31 cellular contexts compared by ENCODE assay signal in the genomic region with DNA sequence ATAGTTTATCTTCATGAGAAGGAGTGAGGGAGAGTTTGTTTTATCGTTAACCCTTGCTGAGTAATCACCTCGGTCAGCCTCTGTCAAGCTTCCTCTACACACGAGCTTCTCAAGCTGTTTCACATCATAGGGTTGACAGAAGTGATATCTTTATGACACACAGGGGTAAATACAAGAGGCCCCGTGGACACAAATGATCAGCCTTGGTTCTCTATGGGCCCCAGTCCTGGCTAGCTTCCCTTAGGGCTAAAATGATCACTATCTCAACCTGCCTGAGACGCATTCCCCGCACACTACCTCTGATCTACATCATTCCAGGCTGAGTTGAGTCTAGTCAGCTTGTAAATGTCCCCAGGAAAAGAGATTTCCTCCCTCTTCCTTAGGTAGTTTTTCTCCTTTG. TPM values are rescaled to one million over a fixed set of nuclear protein-coding genes. Genes with fewer than 3 reads are reported as not detected.
DNase-seq lines count a peak whose midpoint lies in the region; ATAC-seq, FAIRE-seq and TF ChIP-seq lines count a peak whose summit lies in the region.
"Had no signal": no experiment of that assay in that cellular context is flagged by ENCODE, and none has a peak within 500 bp of the region (broad histone marks: within the 10 kb centered on the region; RNA-seq: fewer than 3 reads in every experiment).

No MANE protein-coding gene starts in this region.

- no peak for TF ChIP-seq RAD21 in GM12878 (IDR thresholded peaks at IDR 0.05; ENCODE audit: insufficient read depth, low read depth, low read length)

- no peak for FAIRE-seq in GM12878 (lab: Jason Lieb, UNC)
- FAIRE-seq: GM12891 had no signal

- TF ChIP-seq POLR2A in GM12878 (IDR thresholded peaks at IDR 0.05; ENCODE audit: low read depth, low read length) = no peak

- H2AFZ ChIP-seq in GM12878 (ENCODE audit: control insufficient read depth, low read depth, low read length) = no peak overlapping the region
- H2AFZ ChIP-seq: GM23248 had no signal

- ATAC-seq in GM12878 = peak; percentile 57
- ATAC-seq: foreskin keratinocyte; stimulated activated memory B cell treated with anti-CD40 and anti-IgM and Interleukin-4, amounts not matched to agents 10 μg/mL and 1 μg/mL and 100 μg/mL, for 72 hours; T-helper 17 cell had no signal

- H3K27ac ChIP-seq in GM12878 (ENCODE audit: control insufficient read depth, insufficient read depth) = no peak overlapping the region
- H3K27ac ChIP-seq in mesodermal cell (ENCODE audit: low read depth, low read length, severe bottlenecking) = peak overlapping the region; percentile 51
- H3K27ac ChIP-seq: 22Rv1, foreskin keratinocyte, GM23248, right lobe of liver, SK-N-MC had no signal

- H3K4me2 ChIP-seq in GM12878 (ENCODE audit: control insufficient read depth, insufficient read depth) = no peak overlapping the region

- no peak for TF ChIP-seq EP300 in GM12878 (IDR thresholded peaks at IDR 0.05; ENCODE audit: borderline replicate concordance in 1 of 2, control insufficient read depth in 1 of 2, low read depth in 2 of 2, low read length in 2 of 2)

- H3K4me3 ChIP-seq in GM12878 (no peak overlapping the region), mesodermal cell (ENCODE audit: extremely low read depth, insufficient read depth, low read length, poor library complexity, severe bottlenecking) (no peak overlapping the region)
- H3K4me3 ChIP-seq: GM23248, right lobe of liver, SK-N-MC had no signal

- H3K9ac ChIP-seq in GM12878 (ENCODE audit: control insufficient read depth, insufficient read depth, low read length) = no peak overlapping the region
- H3K9ac ChIP-seq: GM23248 had no signal

- H3K79me2 ChIP-seq in GM12878 (ENCODE audit: control insufficient read depth, insufficient read depth, low read length) = no peaks in the 10 kb centered on the region

- POLR2A ChIA-PET in GM12878 (lab: Charles Lee) = no interaction called here

- H3K4me1 ChIP-seq in GM12878 (ENCODE audit: control insufficient read depth, insufficient read depth, low read length) = no peaks in the 10 kb centered on the region
- H3K4me1 ChIP-seq in mesodermal cell (ENCODE audit: control insufficient read depth, insufficient read depth, low read length, poor library complexity, severe bottlenecking) = no peaks in the 10 kb centered on the region
- H3K4me1 ChIP-seq: foreskin keratinocyte, right lobe of liver had no signal

- H3K36me3 ChIP-seq in GM12878 (ENCODE audit: control insufficient read depth in 2 of 2, insufficient read depth in 2 of 2, low read length in 1 of 2) = no peaks in the 10 kb centered on the region
- H3K36me3 ChIP-seq in mesodermal cell (ENCODE audit: control insufficient read depth, insufficient read depth, low read length) = no peaks in the 10 kb centered on the region
- H3K36me3 ChIP-seq: right lobe of liver had no signal

- no TSS peak for BruUV-seq in GM12878 (replicated peaks; lab: Mats Ljungman, UMichigan)

- CTCF ChIA-PET in GM12878 (lab: Yijun Ruan, JAX) = interaction anchor here (0.6 to 1.1 kb wide), 2 partner anchors 77 to 541 kb away, joined by 4 to 5 read pairs; no protein-coding TSS in a partner anchor

- SMC1A ChIA-PET in GM12878 (lab: Charles Lee; ENCODE audit: uncharacterized antibody, unreplicated experiment) = interaction anchor here (1.0 to 2.3 kb wide), 3 partner anchors 10 to 63 kb away, joined by 3 to 7 read pairs (median 3); no protein-coding TSS in a partner anchor

- H3K9me3 ChIP-seq in GM12878 (replicated peaks; ENCODE audit: control insufficient read depth, insufficient read depth, low read length) (no peaks in the 10 kb centered on the region), mesodermal cell (ENCODE audit: control insufficient read depth, low read length) (peaks cover 17% of the 10 kb centered on the region)

- in situ Hi-C loops in GM12878 (cut with MboI) = no loop called here

- intact Hi-C loops in GM12878 (cut with micrococcal nuclease; ENCODE audit: unreplicated experiment) = no loop called here
- intact Hi-C loops in cardiac septum (cut with DNase I) = no loop called here

- RAD21 ChIA-PET in GM12878 (lab: Charles Lee; ENCODE audit: unreplicated experiment) = interaction anchor here (1.4 kb wide), 1 partner anchor 9 kb away, joined by 3 read pairs; no protein-coding TSS in a partner anchor

- no peak for TF ChIP-seq CTCF in GM12878 (IDR thresholded peaks at IDR 0.05 in 2 of 3, conservative IDR thresholded peaks at IDR 0.05 in 1 of 3; ENCODE audit: control insufficient read depth in 2 of 3, extremely low read depth in 1 of 3, insufficient read depth in 1 of 3, low read depth in 3 of 3, low read length in 3 of 3)

- 27% methylated on average over 6 of the region's 6 CpGs for WGBS in GM12878 (ENCODE audit: insufficient coverage, insufficient replicate concordance, low lambda C conversion rate, missing lambda C conversion rate)
- 100% methylated on average over 3 of the region's 6 CpGs for WGBS in mesodermal cell (ENCODE audit: insufficient coverage in 2 of 2), 2 experiments

- H3K27me3 ChIP-seq in GM12878 (replicated peaks in 1 of 2; ENCODE audit: control insufficient read depth in 2 of 2, insufficient read depth in 2 of 2, low read length in 1 of 2) = no peaks in the 10 kb centered on the region
- H3K27me3 ChIP-seq: right lobe of liver had no signal

- DNase-seq in NOMO-1 treated with DMSO at 0.1 percent for 48 hours (lab: John Stamatoyannopoulos, UW; ENCODE audit: unreplicated experiment) (peak; percentile 50), NOMO-1 treated with dmso at 0.1 percent for 144 hours (lab: John Stamatoyannopoulos, UW; ENCODE audit: unreplicated experiment) (no peak), GM12878 (ENCODE audit: low read depth, low spot score) (no peak), cardiac septum (ENCODE audit: low spot score) (no peak), activated gamma-delta T cell treated with Interleukin-2 at 50 U/mL for 16 hours (no peak), dermis blood vessel endothelial cell (no peak)
- no peak for DNase-seq in activated CD8-positive, alpha-beta memory T cell treated with anti-CD3 and anti-CD28 coated beads for 24 hours
- DNase-seq: activated CD4-positive, alpha-beta memory T cell treated with anti-CD3 and anti-CD28 coated beads for 36 hours; activated CD4-positive, CD25-positive, alpha-beta regulatory T cell treated with anti-CD3 and anti-CD28 coated beads, Interleukin-2, amount 50 U/mL, for 72 hours; activated CD8-positive, alpha-beta memory T cell treated with anti-CD3 and anti-CD28 coated beads, Interleukin-2, amount 50 U/mL, for 48 hours; activated naive CD4-positive, alpha-beta T cell treated with anti-CD3 and anti-CD28 coated beads, Interleukin-2, amount 50 U/mL, for 16 hours; amygdala; CD4-positive, alpha-beta memory T cell; effector CD8-positive, alpha-beta T cell; foreskin keratinocyte; GM23248; hypothalamus; Kasumi-1; NCI-H1105 treated with DMSO at 0.1 percent for 48 hours; NCI-H2029; NCI-H2227 treated with DMSO at 0.1 percent for 48 hours; NCI-H69; right lobe of liver; stimulated activated CD4-positive, alpha-beta T cell treated with anti-CD3 and anti-CD28 coated beads, Interleukin-4, amount 100 ng/mL, for 4 hours; substantia nigra; T-helper 17 cell had no signal

- H4K20me1 ChIP-seq in GM12878 (ENCODE audit: control insufficient read depth, insufficient read depth) = no peaks in the 10 kb centered on the region

TF ChIP-seq in GM12878, 131 proteins besides CTCF, POLR2A, EP300 and RAD21:
- no peak for TF ChIP-seq CREB1 (IDR thresholded peaks at IDR 0.05; ENCODE audit: low read depth)
- no peak for TF ChIP-seq NBN (IDR thresholded peaks at IDR 0.05)
- TF ChIP-seq FOXM1 (IDR thresholded peaks at IDR 0.05; ENCODE audit: low read depth, low read length) = no peak
- TF ChIP-seq ZNF24 (IDR thresholded peaks at IDR 0.05) = no peak
- no peak for TF ChIP-seq EGR1 (IDR thresholded peaks at IDR 0.05; ENCODE audit: borderline replicate concordance in 1 of 2, low read depth in 2 of 2, low read length in 2 of 2)
- TF ChIP-seq, protein P1, sequence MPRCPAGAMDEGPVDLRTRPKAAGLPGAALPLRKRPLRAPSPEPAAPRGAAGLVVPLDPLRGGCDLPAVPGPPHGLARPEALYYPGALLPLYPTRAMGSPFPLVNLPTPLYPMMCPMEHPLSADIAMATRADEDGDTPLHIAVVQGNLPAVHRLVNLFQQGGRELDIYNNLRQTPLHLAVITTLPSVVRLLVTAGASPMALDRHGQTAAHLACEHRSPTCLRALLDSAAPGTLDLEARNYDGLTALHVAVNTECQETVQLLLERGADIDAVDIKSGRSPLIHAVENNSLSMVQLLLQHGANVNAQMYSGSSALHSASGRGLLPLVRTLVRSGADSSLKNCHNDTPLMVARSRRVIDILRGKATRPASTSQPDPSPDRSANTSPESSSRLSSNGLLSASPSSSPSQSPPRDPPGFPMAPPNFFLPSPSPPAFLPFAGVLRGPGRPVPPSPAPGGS (IDR thresholded peaks at IDR 0.05; ENCODE audit: borderline replicate concordance, insufficient read depth, low read depth, low read length, poor library complexity, severe bottlenecking) = no peak
- TF ChIP-seq CEBPB (IDR thresholded peaks at IDR 0.05; ENCODE audit: borderline replicate concordance in 1 of 2, low read depth in 2 of 2, low read length in 2 of 2) = no peak
- TF ChIP-seq ZBED1 (IDR thresholded peaks at IDR 0.05; ENCODE audit: borderline replicate concordance) = no peak
- no peak for TF ChIP-seq TCF3 (IDR thresholded peaks at IDR 0.05; ENCODE audit: borderline replicate concordance, insufficient read depth, low read depth, low read length)

RNA-seq across cellular contexts. Expression of a gene that starts 35.3 kb away (rescaled TPM):
- total RNA-seq in GM12878 (2013; cell fraction: nucleolus; rRNA removed) = not detected in 2 replicates
- total RNA-seq in GM12878 (2014; rRNA removed) (0.11 TPM in 1 of 2 replicates, not detected in the other), GM12878 (2014; rRNA removed; fragmentation: Illumina TruSeq; extraction: Trizol) (not detected in 2 replicates), GM12878 (2021) (0.15 and 0.16 TPM in 2 replicates), cardiac septum (7.8 TPM), dermis blood vessel endothelial cell (57.7 and 69.4 TPM in 2 replicates)
- not detected for polyA plus RNA-seq in GM12878 (2011; ENCODE audit: low read depth)
- polyA plus RNA-seq in GM12878 (2011; rRNA removed) (0.86 and 0.91 TPM in 2 replicates), GM12878 (2014; fragmentation: Illumina TruSeq; extraction: Trizol) (0.06 TPM in 1 of 2 replicates, not detected in the other), GM12878 (2014; fragmentation: Nextera tagmentation; extraction: Ambion mirVana) (not detected), GM12878 (2014; rRNA removed) (not detected in 2 replicates), GM12878 (2016; fragmentation: Nextera tagmentation; extraction: Ambion mirVana) (under 1 TPM in 1 of 2 experiments, not detected in 1; 0.12 TPM)
- 0.39 and 0.47 TPM in 2 replicates for polyA plus RNA-seq in GM12878 (2011; cell fraction: cytosol; rRNA removed)
- 0.22 and 0.41 TPM in 2 replicates for polyA plus RNA-seq in GM12878 (2011; cell fraction: nucleus; rRNA removed)
- 0.10 and 0.11 TPM in 2 replicates for polyA plus RNA-seq in GM12878 (2012)
- 1.2 and 2.2 TPM in 2 replicates for polyA minus RNA-seq in GM12878 (2011; rRNA and poly(A)+ RNA removed)
- polyA minus RNA-seq in GM12878 (2011; cell fraction: cytosol; rRNA and poly(A)+ RNA removed) = 0.62 and 1.2 TPM in 2 replicates
- polyA minus RNA-seq in GM12878 (2011; cell fraction: nucleus; rRNA and poly(A)+ RNA removed) = 0.60 and 1.6 TPM in 2 replicates
- 3.8 TPM for polyA plus RNA-seq in mesodermal cell (2013, experiment 1 of 2)
- 4.0 TPM for polyA plus RNA-seq in mesodermal cell (2013, experiment 2 of 2)
